Comparison of ENCODE assay signal across 1 cellular context in genomic region chr3:69032137-69032536, GRCh38.
TF ChIP-seq lines count a peak whose summit lies in the region.

No MANE protein-coding gene starts in this region.

TF ChIP-seq in endothelial cell of umbilical vein, 7 proteins besides CTCF, POLR2A, EP300 and RAD21:
- TF ChIP-seq MYC (IDR thresholded peaks at IDR 0.05; ENCODE audit: low read depth, low read length) (no peak), GATA2 (IDR thresholded peaks at IDR 0.05; ENCODE audit: insufficient read depth, insufficient read length, low read depth, low read length) (peak; percentile 87), FOS (IDR thresholded peaks at IDR 0.05; ENCODE audit: borderline replicate concordance, insufficient read depth, low read length) (peak; percentile 54), JUN (IDR thresholded peaks at IDR 0.05; ENCODE audit: borderline replicate concordance, insufficient read depth, insufficient read length, low read depth) (peak; percentile 24)
- TF ChIP-seq, protein P1, sequence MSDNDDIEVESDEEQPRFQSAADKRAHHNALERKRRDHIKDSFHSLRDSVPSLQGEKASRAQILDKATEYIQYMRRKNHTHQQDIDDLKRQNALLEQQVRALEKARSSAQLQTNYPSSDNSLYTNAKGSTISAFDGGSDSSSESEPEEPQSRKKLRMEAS (IDR thresholded peaks at IDR 0.05; ENCODE audit: insufficient read depth, insufficient read length), result no peak
